ENCODE assay signal across 8 cellular contexts in the genomic region with DNA sequence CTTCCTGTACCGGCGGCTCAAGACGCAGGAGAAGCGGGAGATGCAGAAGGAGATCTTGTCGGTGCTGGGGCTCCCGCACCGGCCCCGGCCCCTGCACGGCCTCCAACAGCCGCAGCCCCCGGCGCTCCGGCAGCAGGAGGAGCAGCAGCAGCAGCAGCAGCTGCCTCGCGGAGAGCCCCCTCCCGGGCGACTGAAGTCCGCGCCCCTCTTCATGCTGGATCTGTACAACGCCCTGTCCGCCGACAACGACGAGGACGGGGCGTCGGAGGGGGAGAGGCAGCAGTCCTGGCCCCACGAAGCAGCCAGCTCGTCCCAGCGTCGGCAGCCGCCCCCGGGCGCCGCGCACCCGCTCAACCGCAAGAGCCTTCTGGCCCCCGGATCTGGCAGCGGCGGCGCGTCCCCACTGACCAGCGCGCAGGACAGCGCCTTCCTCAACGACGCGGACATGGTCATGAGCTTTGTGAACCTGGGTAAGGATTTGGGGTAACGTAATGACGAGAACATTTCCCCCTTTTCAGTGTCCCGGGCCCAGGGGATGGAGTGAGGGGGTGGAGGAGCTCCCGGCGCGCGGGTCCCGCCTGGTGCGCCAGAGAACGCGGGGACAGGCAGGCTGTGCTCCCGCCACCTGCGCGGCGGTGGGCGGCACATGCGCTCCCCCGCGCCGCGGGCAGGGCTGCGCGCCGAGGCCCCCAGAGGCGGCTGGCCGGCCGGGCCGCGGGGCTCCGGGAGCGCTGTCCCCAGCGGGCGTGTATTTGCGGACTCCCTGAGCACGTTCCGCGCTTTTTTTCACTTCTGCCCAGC. TPM values are rescaled to one million over a fixed set of nuclear protein-coding genes. Genes with fewer than 3 reads are reported as not detected.
A peak's percentile ranks its signal among the peaks of the same experiment; 100 is the strongest.
DNase-seq lines count a peak whose midpoint lies in the region; ATAC-seq and TF ChIP-seq lines count a peak whose summit lies in the region.

No MANE protein-coding gene starts in this region.

- H4K20me1 ChIP-seq in SK-N-SH (ENCODE audit: insufficient read depth), result no peaks in the 10 kb centered on the region

- H3K27ac ChIP-seq in SK-N-SH (ENCODE audit: low read depth in 2 of 2, low read length in 1 of 2) (no peak overlapping the region), coronary artery (peak overlapping the region in 1 of 2 donors; percentile 50), muscle layer of duodenum (ENCODE audit: low read length) (no peak overlapping the region)

- H3K9me3 ChIP-seq in SK-N-SH (no peaks in the 10 kb centered on the region), MG63 (no peaks in the 10 kb centered on the region), muscle layer of duodenum (ENCODE audit: control insufficient read depth in 1 of 2, low read length in 2 of 2) (no peaks in the 10 kb centered on the region)

- H3K4me3 ChIP-seq in SK-N-SH (ENCODE audit: low read depth in 2 of 2, low read length in 1 of 2) (peak overlapping the region in 1 of 2 experiments; percentile 56; a peak in 3 of 4 replicates), MG63 (peak overlapping the region; percentile 36), coronary artery (peak overlapping the region; percentile 69), muscle layer of duodenum (ENCODE audit: low read depth in 1 of 2, low read length in 2 of 2) (peak overlapping the region; percentile 49 to 81)

- 0% methylated on average over 6 of the region's 86 CpGs for WGBS in SK-N-SH (ENCODE audit: low lambda C conversion rate)

- H3K27me3 ChIP-seq in SK-N-SH (ENCODE audit: insufficient read depth) (peaks cover 42% of the 10 kb centered on the region), MG63 (peaks cover 47% of the 10 kb centered on the region), muscle layer of duodenum (ENCODE audit: low read depth, low read length) (peaks cover 37% of the 10 kb centered on the region)

- no peaks in the 10 kb centered on the region for H3K9me2 ChIP-seq in SK-N-SH

- CTCF ChIA-PET in SK-N-SH (lab: Yijun Ruan, JAX), result interaction anchor here (0.8 to 1.3 kb wide), 2 partner anchors 55 to 332 kb away, joined by 3 to 4 read pairs; no protein-coding TSS in a partner anchor

- TF ChIP-seq RAD21 in SK-N-SH (IDR thresholded peaks at IDR 0.05; ENCODE audit: low read length), result no peak

- ATAC-seq in SK-N-SH treated with all-trans-retinoic acid at 6 μM for 48 hours (no peak), HG03095 (IDR thresholded peaks at IDR 0.05; ENCODE audit: unreplicated experiment) (no peak), GM18520 (IDR thresholded peaks at IDR 0.05; ENCODE audit: unreplicated experiment) (no peak)

- no peaks in the 10 kb centered on the region for H3K79me2 ChIP-seq in SK-N-SH (ENCODE audit: insufficient read depth)

- H3F3A ChIP-seq in SK-N-SH (replicated peaks; ENCODE audit: insufficient read depth), result no peaks in the 10 kb centered on the region

- no peaks in the 10 kb centered on the region for H3K36me3 ChIP-seq in SK-N-SH (replicated peaks in 1 of 2; ENCODE audit: control insufficient read depth in 1 of 2, insufficient read depth in 2 of 2, low read length in 1 of 2)
- no peaks in the 10 kb centered on the region for H3K36me3 ChIP-seq in MG63
- no peaks in the 10 kb centered on the region for H3K36me3 ChIP-seq in muscle layer of duodenum (ENCODE audit: control insufficient read depth in 1 of 2, insufficient read depth in 2 of 2, low read length in 2 of 2)

- peaks cover 7 to 8% of the 10 kb centered on the region in 2 experiments; a peak in 2 of 4 replicates for H3K4me1 ChIP-seq in SK-N-SH (ENCODE audit: control insufficient read depth in 1 of 2, insufficient read depth in 2 of 2, low read depth in 1 of 2, low read length in 1 of 2)
- H3K4me1 ChIP-seq in muscle layer of duodenum (ENCODE audit: control insufficient read depth in 1 of 2, insufficient read depth in 2 of 2, low read length in 2 of 2), result peaks cover 2 to 29% of the 10 kb centered on the region in 2 donors

- H3K9ac ChIP-seq in SK-N-SH, result no peak overlapping the region

- H2AFZ ChIP-seq in SK-N-SH (ENCODE audit: low read depth), result peak overlapping the region; percentile 20; the same call in 1 of the 2 replicates

- TF ChIP-seq EP300 in SK-N-SH (IDR thresholded peaks at IDR 0.05; ENCODE audit: borderline replicate concordance in 1 of 2, low read depth in 1 of 2, low read length in 1 of 2), result no peak

- TF ChIP-seq CTCF in SK-N-SH (IDR thresholded peaks at IDR 0.05) (no peak), coronary artery (IDR thresholded peaks at IDR 0.05) (no peak)

- DNase-seq in SK-N-SH, result peak; percentile 60
- DNase-seq in MG63, result peak; percentile 13
- DNase-seq in coronary artery (ENCODE audit: low spot score), result no peak
- DNase-seq in NCI-H2107 (lab: John Stamatoyannopoulos, UW), result no peak

- POLR2A ChIA-PET in SK-N-SH (lab: Yijun Ruan, JAX), result interaction anchor here (0.6 kb wide), 1 partner anchor 179 kb away, joined by 3 read pairs; no protein-coding TSS in a partner anchor

- H3K4me2 ChIP-seq in SK-N-SH, result peak overlapping the region; percentile 78

TF ChIP-seq in SK-N-SH, 30 proteins besides CTCF, POLR2A, EP300 and RAD21:
- no peak for TF ChIP-seq SMC3 (IDR thresholded peaks at IDR 0.05; ENCODE audit: low read depth, low read length)
- TF ChIP-seq EZH2phosphoT487 (IDR thresholded peaks at IDR 0.05; ENCODE audit: borderline replicate concordance, low read depth), result 0 out of 2 replicates have a peak, but pooled peaks have one; percentile 55

TF ChIP-seq in SK-N-SH treated with all-trans-retinoic acid at 6 μM for 48 hours, 23 proteins besides CTCF, POLR2A, EP300 and RAD21:
- no peak for TF ChIP-seq ZFP30 (CRISPR knock-in tag; IDR thresholded peaks at IDR 0.05)

RNA-seq across cellular contexts. Expression of a gene that starts 1.5 kb away (rescaled TPM):
- 0.03 TPM in 1 of 2 replicates, not detected in the other for polyA plus RNA-seq in SK-N-SH (2012; rRNA removed)
- 0.03 TPM in 2 replicates for polyA plus RNA-seq in SK-N-SH (2012; cell fraction: cytosol; rRNA removed)
- polyA plus RNA-seq in SK-N-SH (2012; cell fraction: nucleus; rRNA removed), result not detected in 2 replicates
- total RNA-seq in MG63 (2014; rRNA removed; shearing (Covaris generic); ENCODE audit: low replicate concordance), result 0.74 and 0.82 TPM in 2 replicates

Comparison
In these comparisons a context has a peak if more than half of its experiments do, and no peak if none do; other contexts are left out.
1. DNase-seq: peak in SK-N-SH (single experiment) and MG63 (single experiment); none in coronary artery (single experiment) and NCI-H2107 (single experiment).